ENCODE assay signal across 14 cellular contexts in genomic region chr2:174026122-174026845, GRCh38.
A peak's percentile ranks its signal among the peaks of the same experiment; 100 is the strongest.
DNase-seq lines count a peak whose midpoint lies in the region; ATAC-seq and TF ChIP-seq lines count a peak whose summit lies in the region.
"Had no signal": no experiment of that assay in that cellular context is flagged by ENCODE, and none has a peak within 500 bp of the region (broad histone marks: within the 10 kb centered on the region; RNA-seq: fewer than 3 reads in every experiment).

No MANE protein-coding gene starts in this region.

- intact Hi-C loops in mucosa of descending colon (cut with DNase I, micrococcal nuclease) = no loop called here

- in situ Hi-C loops in astrocyte of the spinal cord (cut with HindIII; ENCODE audit: low sequenced_read_pairs) = no loop called here

- DNase-seq in ELF-1 (ENCODE audit: low read depth, low spot score) (peak; percentile 84), astrocyte of the spinal cord (ENCODE audit: low read depth, low spot score) (peak; percentile 69), left kidney (ENCODE audit: low read depth, low spot score) (peak; percentile 21), RPMI8226 (no peak), inferior parietal cortex (ENCODE audit: extremely low spot score) (no peak), mucosa of descending colon (no peak)
- DNase-seq in stimulated activated CD4-positive, alpha-beta T cell treated with anti-CD3 and anti-CD28 coated beads, Interleukin-2, amount 100 ng/mL, for 48 hours = no peak
- DNase-seq: activated CD4-positive, CD25-positive, alpha-beta regulatory T cell treated with anti-CD3 and anti-CD28 coated beads, Interleukin-2, amount 50 U/mL, for 72 hours; activated effector memory CD4-positive, alpha-beta T cell treated with anti-CD3 and anti-CD28 coated beads, Interleukin-2, amount 50 U/mL, for 16 hours; KBM-7 had no signal

- H3K4me3 ChIP-seq in astrocyte of the spinal cord (ENCODE audit: low read depth, low read length) (no peak overlapping the region), skin epidermis (no peak overlapping the region), mucosa of descending colon (no peak overlapping the region)
- H3K4me3 ChIP-seq: HAP-1 had no signal

- peaks cover 7% of the 10 kb centered on the region for H3K4me1 ChIP-seq in mucosa of descending colon (ENCODE audit: low read depth)

- no peaks in the 10 kb centered on the region for H3K9me3 ChIP-seq in mucosa of descending colon
- H3K9me3 ChIP-seq: HAP-1, SJCRH30 had no signal

- no peak for TF ChIP-seq CTCF in astrocyte of the spinal cord (IDR thresholded peaks at IDR 0.05; ENCODE audit: low read depth, low read length)
- TF ChIP-seq CTCF in mucosa of descending colon (IDR thresholded peaks at IDR 0.05) = no peak

- no peak for ATAC-seq in mucosa of descending colon

- H3K27ac ChIP-seq in skin epidermis = peak overlapping the region in 20 of 21 experiments; percentile 39 to 83 (median 68)
- H3K27ac ChIP-seq: C4-2B, SJCRH30 had no signal

- no peaks in the 10 kb centered on the region for H3K36me3 ChIP-seq in mucosa of descending colon (ENCODE audit: low read depth)
- H3K36me3 ChIP-seq: HAP-1, SJCRH30 had no signal

Comparison
In these comparisons a context has a peak if more than half of its experiments do, and no peak if none do; other contexts are left out.
1. DNase-seq: peak in ELF-1 (single experiment), astrocyte of the spinal cord (single experiment) and left kidney (single experiment); none in stimulated activated CD4-positive, alpha-beta T cell treated with anti-CD3 and anti-CD28 coated beads, Interleukin-2, amount 100 ng/mL, for 48 hours (0 of 2), RPMI8226 (single experiment), inferior parietal cortex (single experiment) and mucosa of descending colon (0 of 3).